25 cellular contexts compared by ENCODE assay signal in the genomic region with DNA sequence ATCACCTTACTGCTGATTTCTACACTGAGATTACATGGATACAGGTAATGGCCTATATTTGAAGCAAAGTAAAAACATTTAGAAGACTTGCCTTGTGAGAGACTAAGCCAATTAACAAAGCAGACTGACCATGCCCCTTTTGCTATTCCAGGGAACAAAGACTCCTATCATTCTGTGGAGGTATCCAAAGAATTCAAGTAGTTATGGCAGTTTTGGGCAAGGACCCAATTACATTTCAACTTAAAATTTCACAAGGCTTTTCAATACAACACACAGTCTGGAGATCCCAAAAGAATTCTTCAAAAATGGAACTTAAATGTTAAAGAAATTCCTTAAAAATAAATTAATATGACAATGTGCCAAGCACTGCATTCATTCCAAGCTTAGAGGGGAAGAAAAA.
DNase-seq lines count a peak whose midpoint lies in the region; ATAC-seq and TF ChIP-seq lines count a peak whose summit lies in the region.
"Had no signal": no experiment of that assay in that cellular context is flagged by ENCODE, and none has a peak within 500 bp of the region (broad histone marks: within the 10 kb centered on the region; RNA-seq: fewer than 3 reads in every experiment).

No MANE protein-coding gene starts in this region.

- H3K9me3 ChIP-seq in HUES64 (ENCODE audit: insufficient read depth, low read depth, low read length) = no peaks in the 10 kb centered on the region
- no peaks in the 10 kb centered on the region for H3K9me3 ChIP-seq in heart right ventricle
- H3K9me3 ChIP-seq: right atrium auricular region, vagina had no signal

- H3K27me3 ChIP-seq in BJ (ENCODE audit: control insufficient read depth, insufficient read depth, low read length) (no peaks in the 10 kb centered on the region), HUES64 (ENCODE audit: insufficient read depth, low read length) (no peaks in the 10 kb centered on the region), heart right ventricle (no peaks in the 10 kb centered on the region)
- H3K27me3 ChIP-seq: right atrium auricular region, vagina had no signal

- peaks cover 4% of the 10 kb centered on the region for H3K9me3 Mint-ChIP-seq in mesothelial cell of epicardium
- H3K9me3 Mint-ChIP-seq: activated T-cell treated with anti-CD3 and anti-CD28 coated beads, Interleukin-2, amount 50 U/mL, for 24 hours; CD8-positive, alpha-beta memory T cell had no signal

- DNase-seq in BJ (ENCODE audit: low read depth) = peak; percentile 13
- peak; percentile 43 for DNase-seq in choroid plexus epithelial cell (ENCODE audit: low read depth)
- no peak for DNase-seq in mesothelial cell of epicardium (ENCODE audit: low spot score in 2 of 2, unreplicated experiment in 2 of 2)
- DNase-seq in NCI-H128 (lab: John Stamatoyannopoulos, UW; ENCODE audit: unreplicated experiment) = no peak
- DNase-seq in sciatic nerve (ENCODE audit: low spot score) = no peak
- no peak for DNase-seq in heart right ventricle
- DNase-seq in stimulated activated CD4-positive, alpha-beta T cell treated with anti-CD3 and anti-CD28 coated beads, Interleukin-1b, Interleukin-23, amount 100 ng/mL, for 48 hours = no peak
- DNase-seq: activated CD4-positive, CD25-positive, alpha-beta regulatory T cell treated with anti-CD3 and anti-CD28 coated beads, Interleukin-2, amount 50 U/mL, for 72 hours; activated naive CD4-positive, alpha-beta T cell treated with Interleukin-2 at 50 U/mL for 16 hours; activated T-cell treated with anti-CD3 and anti-CD28 coated beads, Interleukin-2, amount 50 U/mL, for 24 hours; aorta; CD8-positive, alpha-beta memory T cell; hippocampal formation; mammary epithelial cell; MM.1S; NCI-H146; NCI-H2171 treated with DMSO at 0.1 percent for 48 hours; NCI-H526 treated with DMSO at 0.1 percent for 48 hours; occipital lobe; stimulated activated CD4-positive, alpha-beta T cell treated with anti-CD3 and anti-CD28 coated beads, Interleukin-15, amount 100 ng/mL, for 24 hours; substantia nigra had no signal

- CTCF ChIA-PET in BJ (lab: Yijun Ruan, JAX) = interaction anchor here (1.5 kb wide), 1 partner anchor 102 kb away, joined by 4 read pairs; no protein-coding TSS in a partner anchor

- H3K4me1 ChIP-seq in HUES64 (ENCODE audit: insufficient read depth, low read length) = peaks cover 31% of the 10 kb centered on the region
- H3K4me1 ChIP-seq in heart right ventricle = peaks cover 0 to 14% (median under 1%) of the 10 kb centered on the region in 9 donors
- H3K4me1 ChIP-seq: right atrium auricular region, vagina had no signal

- H3K36me3 ChIP-seq in BJ (ENCODE audit: control insufficient read depth, insufficient read depth, low read length) = no peaks in the 10 kb centered on the region
- peaks cover 20% of the 10 kb centered on the region for H3K36me3 ChIP-seq in HUES64 (ENCODE audit: insufficient read depth, low read length)
- no peaks in the 10 kb centered on the region for H3K36me3 ChIP-seq in heart right ventricle
- H3K36me3 ChIP-seq: right atrium auricular region, vagina had no signal

- peak overlapping the region; percentile 64 for H3K27ac Mint-ChIP-seq in mesothelial cell of epicardium
- H3K27ac Mint-ChIP-seq: activated T-cell treated with anti-CD3 and anti-CD28 coated beads, Interleukin-2, amount 50 U/mL, for 24 hours had no signal

- H3K4me1 Mint-ChIP-seq in mesothelial cell of epicardium = peaks cover 44% of the 10 kb centered on the region
- H3K4me1 Mint-ChIP-seq: CD8-positive, alpha-beta memory T cell had no signal

- H3K4me3 ChIP-seq in BJ (ENCODE audit: low read depth, low read length) (no peak overlapping the region), HUES64 (ENCODE audit: low read length) (no peak overlapping the region), choroid plexus epithelial cell (ENCODE audit: low read depth, low read length) (no peak overlapping the region), heart right ventricle (no peak overlapping the region)
- H3K4me3 ChIP-seq: K562, right atrium auricular region, vagina had no signal

- ATAC-seq in sciatic nerve = no peak
- no peak for ATAC-seq in heart right ventricle
- ATAC-seq: K562 had no signal

- H3K36me3 Mint-ChIP-seq in mesothelial cell of epicardium = peaks cover 6% of the 10 kb centered on the region

- intact Hi-C loops in sciatic nerve (cut with DNase I) (no loop called here), heart right ventricle (cut with DNase I) (loop anchor here in 1 of 10 donors (10.0 kb wide), 1 partner anchor 91 kb away; no protein-coding TSS in a partner anchor)

- POLR2A ChIA-PET in BJ (lab: Charles Lee) = no interaction called here

- TF ChIP-seq CTCF in BJ (IDR thresholded peaks at IDR 0.05; ENCODE audit: insufficient read depth, low read depth, low read length) = no peak
- no peak for TF ChIP-seq CTCF in choroid plexus epithelial cell (conservative IDR thresholded peaks at IDR 0.05; ENCODE audit: low read depth, low read length)
- TF ChIP-seq CTCF in mesothelial cell of epicardium (IDR thresholded peaks at IDR 0.05; ENCODE audit: unreplicated experiment) = no peak
- TF ChIP-seq CTCF in heart right ventricle (IDR thresholded peaks at IDR 0.05) = no peak

- no peak overlapping the region for H3K9ac ChIP-seq in HUES64 (ENCODE audit: low read depth, low read length)

- H3K27ac ChIP-seq in HUES64 (ENCODE audit: low read depth, low read length) = peak overlapping the region; percentile 7
- no peak overlapping the region for H3K27ac ChIP-seq in heart right ventricle
- H3K27ac ChIP-seq: right atrium auricular region, vagina had no signal

- no peaks in the 10 kb centered on the region for H3K27me3 Mint-ChIP-seq in mesothelial cell of epicardium (ENCODE audit: low read depth)
- H3K27me3 Mint-ChIP-seq: activated T-cell treated with anti-CD3 and anti-CD28 coated beads, Interleukin-2, amount 50 U/mL, for 24 hours had no signal

- H3K4me3 Mint-ChIP-seq in mesothelial cell of epicardium = no peak overlapping the region
- H3K4me3 Mint-ChIP-seq: activated T-cell treated with anti-CD3 and anti-CD28 coated beads, Interleukin-2, amount 50 U/mL, for 24 hours; CD8-positive, alpha-beta memory T cell had no signal

Comparison
In these comparisons a context has a peak if more than half of its experiments do, and no peak if none do; other contexts are left out.
1. DNase-seq: peak in BJ (single experiment) and choroid plexus epithelial cell (single experiment); none in mesothelial cell of epicardium (0 of 2), NCI-H128 (single experiment), sciatic nerve (single experiment), heart right ventricle (0 of 2) and stimulated activated CD4-positive, alpha-beta T cell treated with anti-CD3 and anti-CD28 coated beads, Interleukin-1b, Interleukin-23, amount 100 ng/mL, for 48 hours (single experiment).